8 cellular contexts compared by ENCODE assay signal in the genomic region with DNA sequence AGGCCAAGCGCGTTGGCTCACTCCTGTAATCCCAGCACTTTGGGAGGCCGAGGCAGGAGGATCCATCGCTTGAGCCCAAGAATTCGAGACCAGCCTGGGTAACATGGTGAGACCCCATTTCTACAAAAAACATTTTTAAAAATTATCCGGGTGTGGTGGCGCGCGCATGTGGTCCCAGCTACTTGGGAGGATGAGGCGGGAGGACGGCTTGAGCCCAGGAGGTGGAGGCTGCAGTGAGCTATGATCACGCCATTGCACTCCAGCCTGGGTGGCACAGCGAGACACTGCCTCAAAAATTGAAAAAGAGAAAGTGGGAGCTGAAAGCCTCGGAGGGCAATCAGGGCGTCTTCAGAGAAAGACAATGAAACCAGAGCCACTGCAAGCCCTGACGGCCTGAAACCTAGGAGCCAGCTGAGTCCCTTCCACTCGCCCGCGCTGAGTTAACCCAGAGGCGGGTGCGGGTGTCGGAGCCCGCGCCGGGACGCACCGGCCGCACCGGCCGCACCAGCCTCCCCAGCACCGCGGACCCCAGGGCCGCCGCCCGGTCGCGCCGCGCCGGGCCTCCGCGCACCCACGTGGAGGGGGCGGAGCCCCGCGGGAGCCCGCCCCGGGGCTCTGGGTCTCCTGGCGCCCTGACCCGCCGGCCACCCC.
DNase-seq lines count a peak whose midpoint lies in the region; ATAC-seq lines count a peak whose summit lies in the region.

No MANE protein-coding gene starts in this region.

- peaks cover 3% of the 10 kb centered on the region for H3K36me3 Mint-ChIP-seq in activated naive CD8-positive, alpha-beta T cell
- peaks cover 4 to 24% of the 10 kb centered on the region in 2 donors for H3K36me3 Mint-ChIP-seq in stimulated activated naive B cell treated with anti-CD40 and anti-IgM and Interleukin-4, amounts not matched to agents 10 μg/mL and 1 μg/mL and 100 μg/mL, for 72 hours

- H3K27ac ChIP-seq in iPS-18a (ENCODE audit: low read length), result no peak overlapping the region

- H3K9ac ChIP-seq in iPS-18a (ENCODE audit: low read length), result peak overlapping the region; percentile 68

- H3K27ac Mint-ChIP-seq in activated naive CD8-positive, alpha-beta T cell, result peak overlapping the region; percentile 83
- H3K27ac Mint-ChIP-seq in stimulated activated naive B cell treated with anti-CD40 and anti-IgM and Interleukin-4, amounts not matched to agents 10 μg/mL and 1 μg/mL and 100 μg/mL, for 72 hours, result peak overlapping the region; percentile 97

- ATAC-seq in GM19324 (IDR thresholded peaks at IDR 0.05; ENCODE audit: low FRiP score, unreplicated experiment) (peak; percentile 89), HG03342 (IDR thresholded peaks at IDR 0.05; ENCODE audit: unreplicated experiment) (peak; percentile 63)
- ATAC-seq in stimulated activated naive B cell treated with anti-CD40 and anti-IgM and Interleukin-4, amounts not matched to agents 10 μg/mL and 1 μg/mL and 100 μg/mL, for 72 hours (replicated peaks), result peak; percentile 64 to 80

- H3K27me3 Mint-ChIP-seq in activated naive CD8-positive, alpha-beta T cell, result no peaks in the 10 kb centered on the region
- H3K27me3 Mint-ChIP-seq in stimulated activated naive B cell treated with anti-CD40 and anti-IgM and Interleukin-4, amounts not matched to agents 10 μg/mL and 1 μg/mL and 100 μg/mL, for 72 hours, result no peaks in the 10 kb centered on the region

- peak overlapping the region; percentile 93 for H3K4me3 Mint-ChIP-seq in activated naive CD8-positive, alpha-beta T cell
- H3K4me3 Mint-ChIP-seq in stimulated activated naive B cell treated with anti-CD40 and anti-IgM and Interleukin-4, amounts not matched to agents 10 μg/mL and 1 μg/mL and 100 μg/mL, for 72 hours, result peak overlapping the region; percentile 89 to 93

- peaks cover 15% of the 10 kb centered on the region for H3K4me1 Mint-ChIP-seq in activated naive CD8-positive, alpha-beta T cell (ENCODE audit: low read depth)
- peaks cover 24 to 47% of the 10 kb centered on the region in 2 donors for H3K4me1 Mint-ChIP-seq in stimulated activated naive B cell treated with anti-CD40 and anti-IgM and Interleukin-4, amounts not matched to agents 10 μg/mL and 1 μg/mL and 100 μg/mL, for 72 hours

- H3K9me3 Mint-ChIP-seq in activated naive CD8-positive, alpha-beta T cell (ENCODE audit: low read depth), result no peaks in the 10 kb centered on the region
- peaks cover 0 to 6% of the 10 kb centered on the region in 2 donors for H3K9me3 Mint-ChIP-seq in stimulated activated naive B cell treated with anti-CD40 and anti-IgM and Interleukin-4, amounts not matched to agents 10 μg/mL and 1 μg/mL and 100 μg/mL, for 72 hours

- no peaks in the 10 kb centered on the region for H3K27me3 ChIP-seq in iPS-18a (ENCODE audit: control insufficient read depth, insufficient read depth, low read length)

- H3K4me1 ChIP-seq in iPS-18a (ENCODE audit: control insufficient read depth, low read depth, low read length), result peaks cover 7% of the 10 kb centered on the region

- peak overlapping the region; percentile 71 for H3K4me3 ChIP-seq in iPS-18a (ENCODE audit: low read length)

- H3K36me3 ChIP-seq in iPS-18a (ENCODE audit: control insufficient read depth, low read depth, low read length), result no peaks in the 10 kb centered on the region

- peak; percentile 88 for DNase-seq in AG20443 (ENCODE audit: low spot score)
- no peak for DNase-seq in stimulated activated naive B cell treated with anti-CD40 and anti-IgM and Interleukin-4, amounts not matched to agents 10 μg/mL and 1 μg/mL and 100 μg/mL, for 72 hours
- DNase-seq in dedifferentiated amniotic fluid mesenchymal stem cell (ENCODE audit: extremely low spot score), result no peak
- DNase-seq in amniotic stem cell (lab: John Stamatoyannopoulos, UW), result no peak

- H3K9me3 ChIP-seq in iPS-18a (ENCODE audit: control insufficient read depth, low read depth, low read length), result no peaks in the 10 kb centered on the region
